Comparison of ENCODE assay signal across 8 cellular contexts in the genomic region with DNA sequence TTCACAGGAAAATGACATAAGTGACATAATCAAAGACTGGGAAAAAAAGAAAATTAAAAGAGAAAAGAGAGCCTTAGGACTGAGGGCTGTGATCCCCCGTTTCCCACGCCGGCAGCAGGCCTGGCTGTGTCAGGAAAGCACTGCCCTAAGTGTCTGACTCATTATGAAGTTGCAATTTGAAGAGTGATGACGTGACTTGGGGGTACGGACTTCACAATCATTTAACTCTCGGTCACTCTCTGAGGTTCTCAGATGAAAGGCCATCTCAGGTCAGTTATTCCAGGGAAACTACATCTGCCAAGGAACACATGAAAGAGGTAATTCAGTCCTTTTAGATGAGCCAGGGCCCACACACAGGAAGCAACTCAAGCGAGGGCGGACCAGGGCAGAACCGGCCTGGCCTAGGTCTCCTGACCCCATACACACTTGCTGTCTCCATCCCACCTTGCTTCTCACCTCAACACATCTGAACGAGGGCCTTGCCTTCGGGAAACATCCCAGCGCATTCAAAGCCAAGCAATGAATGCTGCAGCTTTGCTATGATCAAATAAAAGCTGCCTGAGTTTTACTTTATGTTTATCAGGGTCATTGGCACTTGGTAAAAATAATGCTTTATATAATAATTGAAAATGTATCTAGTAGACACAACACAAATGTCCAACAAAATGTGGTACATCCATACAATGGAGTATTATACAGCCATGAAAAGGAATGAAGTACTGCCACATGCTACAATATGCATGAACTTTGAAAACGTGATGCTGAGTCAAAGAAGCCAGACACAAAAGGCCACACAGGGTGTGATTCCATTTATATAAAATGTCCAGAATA. TPM values are rescaled to one million over a fixed set of nuclear protein-coding genes. Genes with fewer than 3 reads are reported as not detected.
A peak's percentile ranks its signal among the peaks of the same experiment; 100 is the strongest.
DNase-seq lines count a peak whose midpoint lies in the region; ATAC-seq, FAIRE-seq and TF ChIP-seq lines count a peak whose summit lies in the region.

No MANE protein-coding gene starts in this region.

- intact Hi-C loops in psoas muscle (cut with DNase I), result loop anchor here (2.0 to 10.0 kb wide), 7 partner anchors 16 to 292 kb away; partner anchors contain the start of genes ISCU (in 2 of the 2), SART3 (in 2 of the 2), ALKBH2 (in 1 of the 2) and UNG (in 1 of the 2)

- no peaks in the 10 kb centered on the region for H3K9me3 ChIP-seq in psoas muscle

- FAIRE-seq in GM19239 (lab: Jason Lieb, UNC), result peak; percentile 44

- H3K4me1 ChIP-seq in psoas muscle, result peaks cover 63% of the 10 kb centered on the region

- 29 to 36% (median 29%) methylated on average over 13 of the region's 13 CpGs for WGBS in psoas muscle, 3 donors

- no peak for DNase-seq in GM19239 (ENCODE audit: insufficient read length, low spot score)
- peak; percentile 78 for DNase-seq in SW480 (ENCODE audit: low spot score)
- peak; percentile 100 for DNase-seq in fibroblast of mammary gland (ENCODE audit: low read depth)
- peak; percentile 65 to 79 for DNase-seq in psoas muscle
- DNase-seq in DMS153 treated with DMSO at 0.1 percent for 48 hours (lab: John Stamatoyannopoulos, UW; ENCODE audit: unreplicated experiment), result no peak
- DNase-seq in cerebellar nuclear complex (lab: John Stamatoyannopoulos, UW), result no peak
- DNase-seq in COLO668 (lab: John Stamatoyannopoulos, UW; ENCODE audit: unreplicated experiment), result no peak

- H3K27ac ChIP-seq in psoas muscle, result peak overlapping the region; percentile 100

- TF ChIP-seq CTCF in fibroblast of mammary gland (conservative IDR thresholded peaks at IDR 0.05; ENCODE audit: control insufficient read depth, insufficient read depth, low read depth, low read length), result no peak
- TF ChIP-seq CTCF in psoas muscle (IDR thresholded peaks at IDR 0.05), result no peak

- ATAC-seq in psoas muscle, result peak; percentile 69 to 80 (median 77)
- ATAC-seq in HG02642 (IDR thresholded peaks at IDR 0.05; ENCODE audit: poor library complexity, unreplicated experiment), result no peak

- H3K27me3 ChIP-seq in psoas muscle (ENCODE audit: insufficient read depth in 3 of 3, low read length in 2 of 3), result no peaks in the 10 kb centered on the region

- H3K4me3 ChIP-seq in fibroblast of mammary gland (ENCODE audit: control insufficient read depth, low read depth, low read length) (peak overlapping the region; percentile 99), psoas muscle (peak overlapping the region; percentile 98)

- peaks cover 0 to 15% of the 10 kb centered on the region in 2 donors for H3K36me3 ChIP-seq in psoas muscle (ENCODE audit: insufficient read depth in 1 of 2, low read depth in 1 of 2)

RNA-seq across cellular contexts. Expression of gene SSH1, which starts 2.7 kb away (rescaled TPM):
- 10 to 100 TPM; 24.9 to 68.6 (median 55.9) TPM for total RNA-seq in psoas muscle
- 10 to 100 TPM; 10.0 to 39.8 (median 10.9) TPM for polyA plus RNA-seq in psoas muscle

RNA-seq across cellular contexts. Expression of gene DAO, which starts 25.2 kb away (rescaled TPM):
- not detected for total RNA-seq in psoas muscle
- polyA plus RNA-seq in psoas muscle, result not detected

Comparison
In these comparisons a context has a peak if more than half of its experiments do, and no peak if none do; other contexts are left out.
1. DNase-seq: peak in SW480 (single experiment), fibroblast of mammary gland (single experiment) and psoas muscle (2 of 2); none in GM19239 (single experiment), DMS153 treated with DMSO at 0.1 percent for 48 hours (single experiment), cerebellar nuclear complex (0 of 2) and COLO668 (single experiment).